ENCODE assay signal across 17 cellular contexts in the genomic region with DNA sequence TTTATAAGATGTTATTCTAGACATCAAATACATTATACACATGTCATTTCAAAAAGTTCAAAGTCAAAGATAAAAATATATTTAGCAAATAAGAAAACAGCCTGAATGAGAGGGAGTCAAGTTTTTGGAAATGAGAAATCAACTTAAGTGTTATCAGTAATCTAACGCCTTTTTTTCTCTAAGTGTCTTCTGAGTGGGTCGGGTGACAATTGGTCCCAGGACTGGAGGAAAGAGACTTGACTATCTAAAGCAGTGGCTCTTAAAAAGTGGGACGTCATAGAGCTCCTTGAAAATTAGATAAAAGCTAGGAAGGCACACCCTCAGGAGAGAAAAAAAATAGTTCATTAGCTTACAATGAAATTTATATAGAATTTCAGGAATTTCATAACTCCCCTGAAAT.
A peak's percentile ranks its signal among the peaks of the same experiment; 100 is the strongest.
DNase-seq lines count a peak whose midpoint lies in the region; ATAC-seq and TF ChIP-seq lines count a peak whose summit lies in the region.
"Had no signal": no experiment of that assay in that cellular context is flagged by ENCODE, and none has a peak within 500 bp of the region (broad histone marks: within the 10 kb centered on the region; RNA-seq: fewer than 3 reads in every experiment).

No MANE protein-coding gene starts in this region.

- peaks cover 36% of the 10 kb centered on the region for H3K4me1 Mint-ChIP-seq in osteocyte (ENCODE audit: unreplicated experiment)
- H3K4me1 Mint-ChIP-seq: nephron had no signal

- H4K20me1 ChIP-seq in PC-3 (ENCODE audit: low read length) = no peaks in the 10 kb centered on the region

- no TSS peak for BruUV-seq in PC-3 (replicated peaks; lab: Mats Ljungman, UMichigan)

- peak overlapping the region; percentile 81 for H3K27ac Mint-ChIP-seq in osteocyte (ENCODE audit: unreplicated experiment)
- H3K27ac Mint-ChIP-seq: CD14-positive monocyte, endodermal cell, nephron had no signal

- peaks cover 22% of the 10 kb centered on the region for H3K36me3 Mint-ChIP-seq in osteocyte (ENCODE audit: unreplicated experiment)
- H3K36me3 Mint-ChIP-seq: CD14-positive monocyte had no signal

- peak overlapping the region; percentile 59; the same call in 1 of the 2 replicates for H3K4me2 ChIP-seq in PC-3 (ENCODE audit: low read length)

- H3K27me3 ChIP-seq in PC-3 (ENCODE audit: low read length) = no peaks in the 10 kb centered on the region
- no peaks in the 10 kb centered on the region for H3K27me3 ChIP-seq in breast epithelium
- H3K27me3 ChIP-seq: MG63, suprapubic skin had no signal

- intact Hi-C loops in PC-3 (cut with micrococcal nuclease) (no loop called here), breast epithelium (cut with DNase I; ENCODE audit: low total_unique reads) (no loop called here)

- POLR2A ChIA-PET in PC-3 (lab: Charles Lee; ENCODE audit: unreplicated experiment) = interaction anchor here (0.6 kb wide), 1 partner anchor 12 kb away, joined by 3 read pairs; no protein-coding TSS in a partner anchor

- H3F3A ChIP-seq in PC-3 (ENCODE audit: low read length, unreplicated experiment) = no peaks in the 10 kb centered on the region

- no peaks in the 10 kb centered on the region for H3K9me3 ChIP-seq in PC-3 (ENCODE audit: low read length)
- H3K9me3 ChIP-seq in breast epithelium = no peaks in the 10 kb centered on the region
- H3K9me3 ChIP-seq: MG63, suprapubic skin had no signal

- peaks cover 11% of the 10 kb centered on the region; the same call in 1 of the 2 replicates for H3K4me1 ChIP-seq in PC-3 (ENCODE audit: insufficient read depth, low read length)
- H3K4me1 ChIP-seq in breast epithelium = no peaks in the 10 kb centered on the region

- H3K27ac ChIP-seq in PC-3 (ENCODE audit: low read length) (no peak overlapping the region), breast epithelium (peak overlapping the region; percentile 61 to 68)
- H3K27ac ChIP-seq: suprapubic skin had no signal

- DNase-seq in GF-D8 (lab: John Stamatoyannopoulos, UW) (peak; percentile 55), PC-3 (no peak), breast epithelium (ENCODE audit: low spot score in 2 of 2) (no peak), osteocyte (ENCODE audit: extremely low spot score, unreplicated experiment) (no peak), AG20443 (ENCODE audit: low spot score) (no peak), NCI-H2107 (lab: John Stamatoyannopoulos, UW) (no peak), amniotic stem cell (lab: John Stamatoyannopoulos, UW) (no peak)
- DNase-seq: central memory CD4-positive, alpha-beta T cell; endodermal cell; foreskin fibroblast; MG63; NCI-H1930; NCI-H526 had no signal

- H3K4me3 Mint-ChIP-seq in osteocyte (ENCODE audit: unreplicated experiment) = peak overlapping the region; percentile 55
- H3K4me3 Mint-ChIP-seq: CD14-positive monocyte, endodermal cell, nephron had no signal

- no peak for TF ChIP-seq POLR2A in breast epithelium (IDR thresholded peaks at IDR 0.05)

- TF ChIP-seq CTCF in PC-3 (conservative IDR thresholded peaks at IDR 0.05; ENCODE audit: low read depth, low read length) (no peak), breast epithelium (IDR thresholded peaks at IDR 0.05) (no peak), osteocyte (IDR thresholded peaks at IDR 0.05) (no peak)

- H3K9ac ChIP-seq in PC-3 (ENCODE audit: low read length) = no peak overlapping the region

- H3K9me2 ChIP-seq in PC-3 (replicated peaks; ENCODE audit: low read length) = no peaks in the 10 kb centered on the region

- no peak overlapping the region for H2AFZ ChIP-seq in PC-3 (ENCODE audit: low read length)

- peaks cover 8% of the 10 kb centered on the region for H3K9me3 Mint-ChIP-seq in osteocyte (ENCODE audit: unreplicated experiment)
- H3K9me3 Mint-ChIP-seq: endodermal cell, nephron had no signal

- CTCF ChIA-PET in PC-3 (lab: Charles Lee) = no interaction called here

- no peak for ATAC-seq in PC-3
- ATAC-seq: HCT116 had no signal

- H3K79me2 ChIP-seq in PC-3 (ENCODE audit: low read length) = no peaks in the 10 kb centered on the region

- H3K36me3 ChIP-seq in PC-3 (ENCODE audit: low read depth, low read length) = no peaks in the 10 kb centered on the region
- H3K36me3 ChIP-seq in breast epithelium = no peaks in the 10 kb centered on the region
- H3K36me3 ChIP-seq: MG63, suprapubic skin had no signal

- no peaks in the 10 kb centered on the region for H3K27me3 Mint-ChIP-seq in osteocyte (ENCODE audit: unreplicated experiment)

- H3K4me3 ChIP-seq in PC-3 (ENCODE audit: low read length) (no peak overlapping the region), breast epithelium (peak overlapping the region in 2 of 3 donors; percentile 16 to 24)
- H3K4me3 ChIP-seq: MG63, suprapubic skin had no signal
